31 cellular contexts compared by ENCODE assay signal in genomic region chr12:13283867-13284266, GRCh38.
"Had no signal": no experiment of that assay in that cellular context is flagged by ENCODE, and none has a peak within 500 bp of the region (broad histone marks: within the 10 kb centered on the region; RNA-seq: fewer than 3 reads in every experiment).

No MANE protein-coding gene starts in this region.

- H3K9me3 Mint-ChIP-seq: activated CD4-positive, alpha-beta memory T cell treated with anti-CD3 and anti-CD28 coated beads for 36 hours; activated naive CD4-positive, alpha-beta T cell treated with anti-CD3 and anti-CD28 coated beads, Interleukin-2, amount 50 U/mL, for 24 hours; activated naive CD8-positive, alpha-beta T cell treated with anti-CD3 and anti-CD28 coated beads, Interleukin-2, amount 50 U/mL, for 24 hours; activated T-helper 1 cell treated with anti-CD3 and anti-CD28 coated beads, Interleukin-12 subunit alpha, Interleukin-12 subunit beta, Interleukin-2, Interleukin-4 antibody, amounts not matched to agents 30 ng/mL and 10 ng/mL and 1 ng/mL, durations not matched to agents 14 hours and 24 hours and 36 hours; activated T-helper 2 cell treated with anti-CD3 and anti-CD28 coated beads, Interferon-gamma antibody, Interleukin-2, Interleukin-4, amounts not matched to agents 10 μg/mL and 5 μg/mL and 100 μg/mL, durations not matched to agents 14 hours and 24 hours and 36 hours; T-helper 2 cell treated with Interferon-gamma antibody and Interleukin-4, amounts not matched to agents 5 μg/mL and 100 μg/mL, for 36 hours had no signal

- H3K4me3 Mint-ChIP-seq: activated B cell treated with CpG ODN at 0.5 μM for 24 hours; activated CD4-positive, alpha-beta memory T cell treated with anti-CD3 and anti-CD28 coated beads for 36 hours; activated CD8-positive, alpha-beta memory T cell treated with anti-CD3 and anti-CD28 coated beads, Interleukin-2, amount 10 ng/mL, durations not matched to agents 7 days and 5 days; activated CD8-positive, alpha-beta T cell treated with anti-CD3 and anti-CD28 coated beads, Interleukin-2, amount 10 ng/mL, durations not matched to agents 7 days and 5 days; activated naive CD4-positive, alpha-beta T cell treated with anti-CD3 and anti-CD28 coated beads for 36 hours; activated naive CD4-positive, alpha-beta T cell treated with anti-CD3 and anti-CD28 coated beads, Interleukin-2, amount 50 U/mL, for 24 hours; activated naive CD8-positive, alpha-beta T cell treated with anti-CD3 and anti-CD28 coated beads for 36 hours; activated naive CD8-positive, alpha-beta T cell treated with anti-CD3 and anti-CD28 coated beads, Interleukin-2, amount 50 U/mL, for 24 hours; activated T-helper 1 cell treated with anti-CD3 and anti-CD28 coated beads, Interleukin-12 subunit alpha, Interleukin-12 subunit beta, Interleukin-2, Interleukin-4 antibody, amounts not matched to agents 30 ng/mL and 10 ng/mL and 1 ng/mL, durations not matched to agents 14 hours and 24 hours and 36 hours; T-helper 17 cell; T-helper 2 cell treated with Interferon-gamma antibody and Interleukin-4, amounts not matched to agents 5 μg/mL and 100 μg/mL, for 36 hours had no signal

- H3K36me3 Mint-ChIP-seq: activated CD4-positive, alpha-beta memory T cell treated with anti-CD3 and anti-CD28 coated beads for 36 hours; activated CD8-positive, alpha-beta memory T cell treated with anti-CD3 and anti-CD28 coated beads, Interleukin-2, amount 10 ng/mL, durations not matched to agents 7 days and 5 days; activated naive CD4-positive, alpha-beta T cell treated with anti-CD3 and anti-CD28 coated beads, Interleukin-2, amount 50 U/mL, for 24 hours; activated naive CD8-positive, alpha-beta T cell treated with anti-CD3 and anti-CD28 coated beads for 36 hours had no signal

- DNase-seq: activated B cell treated with CpG ODN at 0.5 μM for 24 hours; activated CD4-positive, alpha-beta memory T cell treated with anti-CD3 and anti-CD28 coated beads for 36 hours; activated CD4-positive, alpha-beta T cell treated with anti-CD3 and anti-CD28 coated beads for 48 hours; activated CD8-positive, alpha-beta memory T cell treated with anti-CD3 and anti-CD28 coated beads, Interleukin-2, amount 10 ng/mL, durations not matched to agents 7 days and 5 days; activated CD8-positive, alpha-beta memory T cell treated with anti-CD3 and anti-CD28 coated beads, Interleukin-2, amount 50 U/mL, for 4 hours; activated CD8-positive, alpha-beta T cell treated with anti-CD3 and anti-CD28 coated beads, Interleukin-2, amount 10 ng/mL, durations not matched to agents 7 days and 5 days; activated effector memory CD4-positive, alpha-beta T cell treated with anti-CD3 and anti-CD28 coated beads, Interleukin-2, amount 50 U/mL, for 16 hours; activated naive CD4-positive, alpha-beta T cell treated with anti-CD3 and anti-CD28 coated beads for 36 hours; activated naive CD8-positive, alpha-beta T cell treated with anti-CD3 and anti-CD28 coated beads for 36 hours; activated naive CD8-positive, alpha-beta T cell treated with anti-CD3 and anti-CD28 coated beads, Interleukin-2, amount 50 U/mL, for 24 hours; activated T-cell treated with anti-CD3 and anti-CD28 coated beads, Interleukin-2, amount 50 U/mL, for 1 hour; activated T-cell treated with anti-CD3 and anti-CD28 coated beads, Interleukin-2, amount 50 U/mL, for 48 hours; adrenal gland; amygdala; aorta; body of pancreas; caudate nucleus; colonic mucosa; effector CD8-positive, alpha-beta T cell; esophagus squamous epithelium; foreskin melanocyte; heart right ventricle; T-helper 17 cell; T1000; WERI-Rb-1 had no signal

- H3K27ac Mint-ChIP-seq: activated B cell treated with CpG ODN at 0.5 μM for 24 hours; activated CD4-positive, alpha-beta memory T cell treated with anti-CD3 and anti-CD28 coated beads for 36 hours; activated CD8-positive, alpha-beta memory T cell treated with anti-CD3 and anti-CD28 coated beads, Interleukin-2, amount 10 ng/mL, durations not matched to agents 7 days and 5 days; activated CD8-positive, alpha-beta T cell treated with anti-CD3 and anti-CD28 coated beads, Interleukin-2, amount 10 ng/mL, durations not matched to agents 7 days and 5 days; activated naive CD4-positive, alpha-beta T cell treated with anti-CD3 and anti-CD28 coated beads for 36 hours; activated naive CD4-positive, alpha-beta T cell treated with anti-CD3 and anti-CD28 coated beads, Interleukin-2, amount 50 U/mL, for 24 hours; activated naive CD8-positive, alpha-beta T cell treated with anti-CD3 and anti-CD28 coated beads for 36 hours; activated naive CD8-positive, alpha-beta T cell treated with anti-CD3 and anti-CD28 coated beads, Interleukin-2, amount 50 U/mL, for 24 hours; activated T-helper 1 cell treated with anti-CD3 and anti-CD28 coated beads, Interleukin-12 subunit alpha, Interleukin-12 subunit beta, Interleukin-2, Interleukin-4 antibody, amounts not matched to agents 30 ng/mL and 10 ng/mL and 1 ng/mL, durations not matched to agents 14 hours and 24 hours and 36 hours; activated T-helper 2 cell treated with anti-CD3 and anti-CD28 coated beads, Interferon-gamma antibody, Interleukin-2, Interleukin-4, amounts not matched to agents 10 μg/mL and 5 μg/mL and 100 μg/mL, durations not matched to agents 14 hours and 24 hours and 36 hours; T-helper 17 cell; T-helper 2 cell treated with Interferon-gamma antibody and Interleukin-4, amounts not matched to agents 5 μg/mL and 100 μg/mL, for 36 hours had no signal

- H3K4me1 Mint-ChIP-seq: activated B cell treated with CpG ODN at 0.5 μM for 24 hours; activated CD8-positive, alpha-beta memory T cell treated with anti-CD3 and anti-CD28 coated beads, Interleukin-2, amount 10 ng/mL, durations not matched to agents 7 days and 5 days; activated naive CD4-positive, alpha-beta T cell treated with anti-CD3 and anti-CD28 coated beads, Interleukin-2, amount 50 U/mL, for 24 hours; activated naive CD8-positive, alpha-beta T cell treated with anti-CD3 and anti-CD28 coated beads for 36 hours; activated naive CD8-positive, alpha-beta T cell treated with anti-CD3 and anti-CD28 coated beads, Interleukin-2, amount 50 U/mL, for 24 hours had no signal

- H3K4me3 ChIP-seq: adrenal gland, body of pancreas, colonic mucosa, esophagus squamous epithelium, gastroesophageal sphincter, heart right ventricle had no signal

- H3K27me3 ChIP-seq: adrenal gland, body of pancreas, colonic mucosa, gastroesophageal sphincter had no signal

- H3K4me1 ChIP-seq: adrenal gland, colonic mucosa, gastroesophageal sphincter, heart right ventricle had no signal

- H3K27ac ChIP-seq: adrenal gland, body of pancreas, colonic mucosa, epithelial cell of prostate, esophagus squamous epithelium, gastroesophageal sphincter, heart right ventricle, WERI-Rb-1 had no signal

- H3K36me3 ChIP-seq: adrenal gland, colonic mucosa, esophagus squamous epithelium, gastroesophageal sphincter, heart right ventricle, WERI-Rb-1 had no signal

- H3K9me3 ChIP-seq: adrenal gland, body of pancreas, colonic mucosa, esophagus squamous epithelium, gastroesophageal sphincter, heart right ventricle had no signal
